In genomic region chr12:56158029-56158925, GRCh38 we compare ENCODE assay signal across 1 cellular context.
TF ChIP-seq lines count a peak whose summit lies in the region.

Gene MYL6, plus strand, starts transcription at chr12:56158359. Its CDS starts 43 bp downstream, at chr12:56158402.

TF ChIP-seq in HepG2, 621 proteins besides CTCF, POLR2A, EP300 and RAD21 (continued from another document and continues in another):
- TF ChIP-seq, protein P1, sequence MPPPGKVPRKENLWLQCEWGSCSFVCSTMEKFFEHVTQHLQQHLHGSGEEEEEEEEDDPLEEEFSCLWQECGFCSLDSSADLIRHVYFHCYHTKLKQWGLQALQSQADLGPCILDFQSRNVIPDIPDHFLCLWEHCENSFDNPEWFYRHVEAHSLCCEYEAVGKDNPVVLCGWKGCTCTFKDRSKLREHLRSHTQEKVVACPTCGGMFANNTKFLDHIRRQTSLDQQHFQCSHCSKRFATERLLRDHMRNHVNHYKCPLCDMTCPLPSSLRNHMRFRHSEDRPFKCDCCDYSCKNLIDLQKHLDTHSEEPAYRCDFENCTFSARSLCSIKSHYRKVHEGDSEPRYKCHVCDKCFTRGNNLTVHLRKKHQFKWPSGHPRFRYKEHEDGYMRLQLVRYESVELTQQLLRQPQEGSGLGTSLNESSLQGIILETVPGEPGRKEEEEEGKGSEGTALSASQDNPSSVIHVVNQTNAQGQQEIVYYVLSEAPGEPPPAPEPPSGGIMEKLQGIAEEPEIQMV (CRISPR knock-in tag; IDR thresholded peaks at IDR 0.05; ENCODE audit: low read depth) = peak; percentile 58; the same call in 1 of the 2 replicates
- TF ChIP-seq, protein P2, sequence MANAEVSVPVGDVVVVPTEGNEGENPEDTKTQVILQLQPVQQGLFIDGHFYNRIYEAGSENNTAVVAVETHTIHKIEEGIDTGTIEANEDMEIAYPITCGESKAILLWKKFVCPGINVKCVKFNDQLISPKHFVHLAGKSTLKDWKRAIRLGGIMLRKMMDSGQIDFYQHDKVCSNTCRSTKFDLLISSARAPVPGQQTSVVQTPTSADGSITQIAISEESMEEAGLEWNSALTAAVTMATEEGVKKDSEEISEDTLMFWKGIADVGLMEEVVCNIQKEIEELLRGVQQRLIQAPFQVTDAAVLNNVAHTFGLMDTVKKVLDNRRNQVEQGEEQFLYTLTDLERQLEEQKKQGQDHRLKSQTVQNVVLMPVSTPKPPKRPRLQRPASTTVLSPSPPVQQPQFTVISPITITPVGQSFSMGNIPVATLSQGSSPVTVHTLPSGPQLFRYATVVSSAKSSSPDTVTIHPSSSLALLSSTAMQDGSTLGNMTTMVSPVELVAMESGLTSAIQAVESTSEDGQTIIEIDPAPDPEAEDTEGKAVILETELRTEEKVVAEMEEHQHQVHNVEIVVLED (CRISPR knock-in tag; IDR thresholded peaks at IDR 0.05; ENCODE audit: borderline replicate concordance) = 0 out of 2 replicates have a peak, but pooled peaks have one; percentile 42
- TF ChIP-seq FOXK1 (CRISPR knock-in tag; IDR thresholded peaks at IDR 0.05; ENCODE audit: borderline replicate concordance, low read depth) (no peak), ZNF501 (CRISPR knock-in tag; IDR thresholded peaks at IDR 0.05) (no peak), ZNF446 (CRISPR knock-in tag; IDR thresholded peaks at IDR 0.05) (no peak), ARID2 (CRISPR knock-in tag; IDR thresholded peaks at IDR 0.05; ENCODE audit: borderline replicate concordance) (no peak), ZC3H4 (CRISPR knock-in tag; IDR thresholded peaks at IDR 0.05; ENCODE audit: borderline replicate concordance) (no peak; the same call in 1 of the 2 replicates), RNF2 (conservative IDR thresholded peaks at IDR 0.05; ENCODE audit: low read depth) (no peak), POLR2G (IDR thresholded peaks at IDR 0.05; ENCODE audit: low read depth, low read length) (peak; percentile 99), ZNF652 (CRISPR knock-in tag; IDR thresholded peaks at IDR 0.05; ENCODE audit: borderline replicate concordance, low read depth) (no peak; the same call in 1 of the 2 replicates), ZNF552 (CRISPR knock-in tag; IDR thresholded peaks at IDR 0.05; ENCODE audit: borderline replicate concordance) (no peak), CAMTA2 (CRISPR knock-in tag; IDR thresholded peaks at IDR 0.05; ENCODE audit: borderline replicate concordance) (no peak), JARID2 (CRISPR knock-in tag; IDR thresholded peaks at IDR 0.05; ENCODE audit: insufficient replicate concordance) (no peak), HNF4G (IDR thresholded peaks at IDR 0.05; ENCODE audit: borderline replicate concordance, low read depth, low read length) (no peak), HNF4G (CRISPR knock-in tag; IDR thresholded peaks at IDR 0.05; ENCODE audit: borderline replicate concordance, low read depth) (no peak), NR3C1 (CRISPR knock-in tag; IDR thresholded peaks at IDR 0.05) (no peak), ZNF746 (CRISPR knock-in tag; IDR thresholded peaks at IDR 0.05) (0 out of 2 replicates have a peak, but pooled peaks have one; percentile 15), HNF4A (CRISPR knock-in tag; IDR thresholded peaks at IDR 0.05) (no peak), GABPB1 (CRISPR knock-in tag; IDR thresholded peaks at IDR 0.05) (peak; percentile 38; the same call in 1 of the 2 replicates), ZHX1 (CRISPR knock-in tag; IDR thresholded peaks at IDR 0.05; ENCODE audit: low read depth) (peak; percentile 88), KDM4B (CRISPR knock-in tag; IDR thresholded peaks at IDR 0.05) (no peak), DNMT1 (CRISPR knock-in tag; IDR thresholded peaks at IDR 0.05) (no peak)
- TF ChIP-seq, protein P3, sequence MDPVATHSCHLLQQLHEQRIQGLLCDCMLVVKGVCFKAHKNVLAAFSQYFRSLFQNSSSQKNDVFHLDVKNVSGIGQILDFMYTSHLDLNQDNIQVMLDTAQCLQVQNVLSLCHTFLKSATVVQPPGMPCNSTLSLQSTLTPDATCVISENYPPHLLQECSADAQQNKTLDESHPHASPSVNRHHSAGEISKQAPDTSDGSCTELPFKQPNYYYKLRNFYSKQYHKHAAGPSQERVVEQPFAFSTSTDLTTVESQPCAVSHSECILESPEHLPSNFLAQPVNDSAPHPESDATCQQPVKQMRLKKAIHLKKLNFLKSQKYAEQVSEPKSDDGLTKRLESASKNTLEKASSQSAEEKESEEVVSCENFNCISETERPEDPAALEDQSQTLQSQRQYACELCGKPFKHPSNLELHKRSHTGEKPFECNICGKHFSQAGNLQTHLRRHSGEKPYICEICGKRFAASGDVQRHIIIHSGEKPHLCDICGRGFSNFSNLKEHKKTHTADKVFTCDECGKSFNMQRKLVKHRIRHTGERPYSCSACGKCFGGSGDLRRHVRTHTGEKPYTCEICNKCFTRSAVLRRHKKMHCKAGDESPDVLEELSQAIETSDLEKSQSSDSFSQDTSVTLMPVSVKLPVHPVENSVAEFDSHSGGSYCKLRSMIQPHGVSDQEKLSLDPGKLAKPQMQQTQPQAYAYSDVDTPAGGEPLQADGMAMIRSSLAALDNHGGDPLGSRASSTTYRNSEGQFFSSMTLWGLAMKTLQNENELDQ (CRISPR knock-in tag; IDR thresholded peaks at IDR 0.05; ENCODE audit: borderline replicate concordance) = no peak
- TF ChIP-seq, protein P4, sequence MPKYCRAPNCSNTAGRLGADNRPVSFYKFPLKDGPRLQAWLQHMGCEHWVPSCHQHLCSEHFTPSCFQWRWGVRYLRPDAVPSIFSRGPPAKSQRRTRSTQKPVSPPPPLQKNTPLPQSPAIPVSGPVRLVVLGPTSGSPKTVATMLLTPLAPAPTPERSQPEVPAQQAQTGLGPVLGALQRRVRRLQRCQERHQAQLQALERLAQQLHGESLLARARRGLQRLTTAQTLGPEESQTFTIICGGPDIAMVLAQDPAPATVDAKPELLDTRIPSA (CRISPR knock-in tag; IDR thresholded peaks at IDR 0.05; ENCODE audit: borderline replicate concordance) = no peak
- TF ChIP-seq, protein P5, sequence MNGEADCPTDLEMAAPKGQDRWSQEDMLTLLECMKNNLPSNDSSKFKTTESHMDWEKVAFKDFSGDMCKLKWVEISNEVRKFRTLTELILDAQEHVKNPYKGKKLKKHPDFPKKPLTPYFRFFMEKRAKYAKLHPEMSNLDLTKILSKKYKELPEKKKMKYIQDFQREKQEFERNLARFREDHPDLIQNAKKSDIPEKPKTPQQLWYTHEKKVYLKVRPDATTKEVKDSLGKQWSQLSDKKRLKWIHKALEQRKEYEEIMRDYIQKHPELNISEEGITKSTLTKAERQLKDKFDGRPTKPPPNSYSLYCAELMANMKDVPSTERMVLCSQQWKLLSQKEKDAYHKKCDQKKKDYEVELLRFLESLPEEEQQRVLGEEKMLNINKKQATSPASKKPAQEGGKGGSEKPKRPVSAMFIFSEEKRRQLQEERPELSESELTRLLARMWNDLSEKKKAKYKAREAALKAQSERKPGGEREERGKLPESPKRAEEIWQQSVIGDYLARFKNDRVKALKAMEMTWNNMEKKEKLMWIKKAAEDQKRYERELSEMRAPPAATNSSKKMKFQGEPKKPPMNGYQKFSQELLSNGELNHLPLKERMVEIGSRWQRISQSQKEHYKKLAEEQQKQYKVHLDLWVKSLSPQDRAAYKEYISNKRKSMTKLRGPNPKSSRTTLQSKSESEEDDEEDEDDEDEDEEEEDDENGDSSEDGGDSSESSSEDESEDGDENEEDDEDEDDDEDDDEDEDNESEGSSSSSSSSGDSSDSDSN (CRISPR knock-in tag; IDR thresholded peaks at IDR 0.05) = peak; percentile 47; the same call in 1 of the 2 replicates
- TF ChIP-seq, protein P6, sequence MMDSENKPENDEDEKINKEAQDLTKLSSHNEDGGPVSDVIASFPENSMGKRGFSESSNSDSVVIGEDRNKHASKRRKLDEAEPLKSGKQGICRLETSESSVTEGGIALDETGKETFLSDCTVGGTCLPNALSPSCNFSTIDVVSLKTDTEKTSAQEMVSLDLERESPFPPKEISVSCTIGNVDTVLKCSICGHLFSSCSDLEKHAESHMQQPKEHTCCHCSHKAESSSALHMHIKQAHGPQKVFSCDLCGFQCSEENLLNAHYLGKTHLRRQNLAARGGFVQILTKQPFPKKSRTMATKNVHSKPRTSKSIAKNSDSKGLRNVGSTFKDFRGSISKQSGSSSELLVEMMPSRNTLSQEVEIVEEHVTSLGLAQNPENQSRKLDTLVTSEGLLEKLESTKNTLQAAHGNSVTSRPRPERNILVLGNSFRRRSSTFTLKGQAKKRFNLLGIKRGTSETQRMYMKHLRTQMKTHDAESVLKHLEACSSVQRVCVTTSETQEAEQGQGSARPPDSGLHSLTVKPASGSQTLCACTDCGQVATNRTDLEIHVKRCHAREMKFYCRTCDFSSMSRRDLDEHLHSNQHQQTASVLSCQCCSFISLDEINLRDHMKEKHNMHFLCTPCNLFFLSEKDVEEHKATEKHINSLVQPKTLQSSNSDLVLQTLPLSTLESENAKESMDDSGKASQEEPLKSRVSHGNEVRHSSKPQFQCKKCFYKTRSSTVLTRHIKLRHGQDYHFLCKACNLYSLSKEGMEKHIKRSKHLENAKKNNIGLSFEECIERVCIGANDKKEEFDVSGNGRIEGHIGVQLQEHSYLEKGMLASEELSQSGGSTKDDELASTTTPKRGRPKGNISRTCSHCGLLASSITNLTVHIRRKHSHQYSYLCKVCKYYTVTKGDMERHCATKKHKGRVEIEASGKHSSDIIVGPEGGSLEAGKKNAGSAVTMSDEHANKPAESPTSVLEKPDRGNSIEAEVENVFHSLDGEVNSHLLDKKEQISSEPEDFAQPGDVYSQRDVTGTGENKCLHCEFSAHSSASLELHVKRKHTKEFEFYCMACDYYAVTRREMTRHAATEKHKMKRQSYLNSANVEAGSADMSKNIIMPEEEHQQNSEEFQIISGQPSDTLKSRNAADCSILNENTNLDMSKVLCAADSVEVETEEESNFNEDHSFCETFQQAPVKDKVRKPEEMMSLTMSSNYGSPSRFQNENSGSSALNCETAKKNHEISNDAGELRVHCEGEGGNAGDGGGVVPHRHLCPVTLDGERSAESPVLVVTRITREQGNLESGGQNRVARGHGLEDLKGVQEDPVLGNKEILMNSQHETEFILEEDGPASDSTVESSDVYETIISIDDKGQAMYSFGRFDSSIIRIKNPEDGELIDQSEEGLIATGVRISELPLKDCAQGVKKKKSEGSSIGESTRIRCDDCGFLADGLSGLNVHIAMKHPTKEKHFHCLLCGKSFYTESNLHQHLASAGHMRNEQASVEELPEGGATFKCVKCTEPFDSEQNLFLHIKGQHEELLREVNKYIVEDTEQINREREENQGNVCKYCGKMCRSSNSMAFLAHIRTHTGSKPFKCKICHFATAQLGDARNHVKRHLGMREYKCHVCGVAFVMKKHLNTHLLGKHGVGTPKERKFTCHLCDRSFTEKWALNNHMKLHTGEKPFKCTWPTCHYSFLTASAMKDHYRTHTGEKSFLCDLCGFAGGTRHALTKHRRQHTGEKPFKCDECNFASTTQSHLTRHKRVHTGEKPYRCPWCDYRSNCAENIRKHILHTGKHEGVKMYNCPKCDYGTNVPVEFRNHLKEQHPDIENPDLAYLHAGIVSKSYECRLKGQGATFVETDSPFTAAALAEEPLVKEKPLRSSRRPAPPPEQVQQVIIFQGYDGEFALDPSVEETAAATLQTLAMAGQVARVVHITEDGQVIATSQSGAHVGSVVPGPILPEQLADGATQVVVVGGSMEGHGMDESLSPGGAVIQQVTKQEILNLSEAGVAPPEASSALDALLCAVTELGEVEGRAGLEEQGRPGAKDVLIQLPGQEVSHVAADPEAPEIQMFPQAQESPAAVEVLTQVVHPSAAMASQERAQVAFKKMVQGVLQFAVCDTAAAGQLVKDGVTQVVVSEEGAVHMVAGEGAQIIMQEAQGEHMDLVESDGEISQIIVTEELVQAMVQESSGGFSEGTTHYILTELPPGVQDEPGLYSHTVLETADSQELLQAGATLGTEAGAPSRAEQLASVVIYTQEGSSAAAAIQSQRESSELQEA (CRISPR knock-in tag; IDR thresholded peaks at IDR 0.05; ENCODE audit: not compliant biosample characterization) = no peak
- TF ChIP-seq, protein P7, sequence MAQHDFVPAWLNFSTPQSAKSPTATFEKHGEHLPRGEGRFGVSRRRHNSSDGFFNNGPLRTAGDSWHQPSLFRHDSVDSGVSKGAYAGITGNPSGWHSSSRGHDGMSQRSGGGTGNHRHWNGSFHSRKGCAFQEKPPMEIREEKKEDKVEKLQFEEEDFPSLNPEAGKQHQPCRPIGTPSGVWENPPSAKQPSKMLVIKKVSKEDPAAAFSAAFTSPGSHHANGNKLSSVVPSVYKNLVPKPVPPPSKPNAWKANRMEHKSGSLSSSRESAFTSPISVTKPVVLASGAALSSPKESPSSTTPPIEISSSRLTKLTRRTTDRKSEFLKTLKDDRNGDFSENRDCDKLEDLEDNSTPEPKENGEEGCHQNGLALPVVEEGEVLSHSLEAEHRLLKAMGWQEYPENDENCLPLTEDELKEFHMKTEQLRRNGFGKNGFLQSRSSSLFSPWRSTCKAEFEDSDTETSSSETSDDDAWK (CRISPR knock-in tag; IDR thresholded peaks at IDR 0.05) = no peak
